ENCODE assay signal across 19 cellular contexts in the genomic region with DNA sequence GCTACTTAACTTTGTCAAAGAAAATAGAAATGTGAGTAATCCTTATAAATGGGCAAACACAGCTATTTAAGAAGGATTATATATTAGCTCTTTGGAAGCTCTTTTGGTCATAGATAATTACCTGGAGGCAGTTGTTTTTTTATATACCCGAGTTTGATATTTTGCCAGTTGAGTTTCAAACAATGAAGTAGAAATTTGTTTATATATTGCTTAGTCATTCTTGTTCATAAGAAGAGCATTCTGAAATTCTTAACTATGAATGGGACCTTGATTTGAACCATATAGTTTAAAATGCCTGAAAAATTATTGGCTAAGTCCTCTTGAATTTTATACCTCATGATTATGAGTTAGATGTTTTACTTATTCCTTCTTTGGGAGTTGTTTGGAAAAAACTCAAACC. TPM values are rescaled to one million over a fixed set of nuclear protein-coding genes. Genes with fewer than 3 reads are reported as not detected.
DNase-seq lines count a peak whose midpoint lies in the region; FAIRE-seq and TF ChIP-seq lines count a peak whose summit lies in the region.
"Had no signal": no experiment of that assay in that cellular context is flagged by ENCODE, and none has a peak within 500 bp of the region (broad histone marks: within the 10 kb centered on the region; RNA-seq: fewer than 3 reads in every experiment).

No MANE protein-coding gene starts in this region.

- H3K27me3 ChIP-seq in ACC112 (ENCODE audit: insufficient read depth, low read length) (no peaks in the 10 kb centered on the region), bronchial epithelial cell (ENCODE audit: control insufficient read depth, insufficient read depth, low read length) (no peaks in the 10 kb centered on the region)
- H3K27me3 ChIP-seq: suprapubic skin had no signal

- peaks cover 64% of the 10 kb centered on the region for H3K4me1 ChIP-seq in ACC112 (ENCODE audit: control insufficient read depth, insufficient read depth, low read length, unreplicated experiment)
- H3K4me1 ChIP-seq: suprapubic skin had no signal

- DNase-seq in M059J (ENCODE audit: low read depth) = peak; percentile 80
- DNase-seq in bronchial epithelial cell (ENCODE audit: low read depth) = peak; percentile 55
- peak; percentile 71 for DNase-seq in fibroblast of the aortic adventitia (ENCODE audit: low read depth)
- DNase-seq in activated CD8-positive, alpha-beta memory T cell treated with anti-CD3 and anti-CD28 coated beads for 24 hours = no peak
- no peak for DNase-seq in head of caudate nucleus
- no peak for DNase-seq in GM20000 (ENCODE audit: low spot score)
- no peak for DNase-seq in DMS79 (lab: John Stamatoyannopoulos, UW)
- DNase-seq: activated CD4-positive, alpha-beta T cell treated with anti-CD3 and anti-CD28 coated beads, Interleukin-2, amount 50 U/mL, for 4 hours; activated CD8-positive, alpha-beta memory T cell treated with anti-CD3 and anti-CD28 coated beads, Interleukin-2, amount 50 U/mL, for 48 hours; DND-41; effector CD8-positive, alpha-beta T cell; glutamatergic neuron; mesenchymal stem cell; NCI-H1417; NCI-H446; WERI-Rb-1 had no signal

- no peaks in the 10 kb centered on the region for H3K79me2 ChIP-seq in ACC112 (ENCODE audit: control insufficient read depth, insufficient read depth, low read length, unreplicated experiment)

- FAIRE-seq in bronchial epithelial cell (lab: Jason Lieb, UNC) = no peak
- FAIRE-seq: GM12891 had no signal

- intact Hi-C loops in head of caudate nucleus (cut with DNase I) = no loop called here

- no peak for TF ChIP-seq CTCF in bronchial epithelial cell (IDR thresholded peaks at IDR 0.05; ENCODE audit: insufficient read depth, low read length, severe bottlenecking)
- no peak for TF ChIP-seq CTCF in fibroblast of the aortic adventitia (IDR thresholded peaks at IDR 0.05; ENCODE audit: insufficient read depth, low read length)
- TF ChIP-seq CTCF in GM20000 (IDR thresholded peaks at IDR 0.05; ENCODE audit: extremely low read depth, missing control alignments) = no peak

- H3K4me3 ChIP-seq in ACC112 (ENCODE audit: low read depth, low read length) (peak overlapping the region; percentile 6; the same call in 1 of the 2 replicates), bronchial epithelial cell (ENCODE audit: low read depth, low read length) (no peak overlapping the region), fibroblast of the aortic adventitia (ENCODE audit: low read depth, low read length) (no peak overlapping the region)
- H3K4me3 ChIP-seq: suprapubic skin had no signal

- no peak overlapping the region for H2AFZ ChIP-seq in ACC112 (ENCODE audit: low read length, unreplicated experiment)

- H3K36me3 ChIP-seq in ACC112 (ENCODE audit: insufficient read depth, low read length) (peaks cover 10% of the 10 kb centered on the region), bronchial epithelial cell (ENCODE audit: control insufficient read depth, insufficient read depth, low read length) (peaks cover 1% of the 10 kb centered on the region)

- H3K27ac ChIP-seq in ACC112 (ENCODE audit: low read depth, low read length) = peak overlapping the region; percentile 83
- H3K27ac ChIP-seq: suprapubic skin, WERI-Rb-1 had no signal

RNA-seq across cellular contexts. Expression of a gene that starts 36.4 kb away (rescaled TPM):
- total RNA-seq in M059J (2014; rRNA removed; shearing (Covaris generic)) = 57.3 and 61.4 TPM in 2 replicates
- total RNA-seq in bronchial epithelial cell (11.8 and 12.1 TPM in 2 replicates), fibroblast of the aortic adventitia (ENCODE audit: low replicate concordance) (20.6 and 27.5 TPM in 2 replicates)

Comparison
In these comparisons a context has a peak if more than half of its experiments do, and no peak if none do; other contexts are left out.
1. DNase-seq: peak in M059J (single experiment), bronchial epithelial cell (single experiment) and fibroblast of the aortic adventitia (single experiment); none in activated CD8-positive, alpha-beta memory T cell treated with anti-CD3 and anti-CD28 coated beads for 24 hours (single experiment), head of caudate nucleus (0 of 42), GM20000 (single experiment) and DMS79 (single experiment).